ENCODE assay signal across 19 cellular contexts in the genomic region with DNA sequence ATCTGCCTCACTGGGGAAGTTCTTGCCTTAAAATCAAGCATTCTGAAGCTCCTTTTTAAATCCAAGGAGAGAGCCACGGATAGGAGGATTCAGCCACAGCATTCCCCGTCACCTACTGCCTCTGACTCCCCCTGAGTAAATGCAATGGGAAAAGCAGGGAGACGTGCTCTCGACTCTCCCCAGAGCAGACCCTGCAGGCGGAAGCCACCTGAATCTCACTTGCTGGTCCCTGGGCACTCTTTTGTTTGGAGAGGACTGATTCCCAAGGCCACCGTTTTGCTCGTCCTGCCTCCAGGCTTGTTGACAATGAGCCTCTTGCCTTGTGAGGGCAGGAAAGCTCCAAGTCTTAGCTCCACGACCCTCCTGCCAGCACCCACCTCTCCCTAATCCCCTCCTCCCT.
DNase-seq lines count a peak whose midpoint lies in the region; ATAC-seq, FAIRE-seq and TF ChIP-seq lines count a peak whose summit lies in the region.
"Had no signal": no experiment of that assay in that cellular context is flagged by ENCODE, and none has a peak within 500 bp of the region (broad histone marks: within the 10 kb centered on the region; RNA-seq: fewer than 3 reads in every experiment).

No MANE protein-coding gene starts in this region.

- H2BK120ac ChIP-seq in H1 (replicated peaks; ENCODE audit: low read depth, low read length) = no peak overlapping the region

- H3F3A ChIP-seq in GM23248 (ENCODE audit: insufficient read depth) = no peaks in the 10 kb centered on the region

- DNase-seq in ELF-1 (ENCODE audit: low read depth, low spot score) (peak; percentile 6), H7 (peak; percentile 55), H1 (ENCODE audit: low read depth in 1 of 2, low spot score in 2 of 2) (no peak), lower lobe of right lung (no peak), occipital lobe (lab: John Stamatoyannopoulos, UW) (no peak), GM23248 (no peak), foreskin fibroblast (no peak)
- DNase-seq: C1 segment of cervical spinal cord; Calu3; CD4-positive, alpha-beta memory T cell; COR-L47; DMS53; DMS79 treated with DMSO at 0.1 percent for 48 hours had no signal

- H2BK5ac ChIP-seq in H1 (ENCODE audit: low read depth, low read length) = no peak overlapping the region

- H3K4me3 ChIP-seq in H7 (ENCODE audit: insufficient read depth, low read depth, low read length) (no peak overlapping the region), H1 (ENCODE audit: extremely low read depth in 1 of 4, insufficient read depth in 2 of 4, low read depth in 3 of 4, low read length in 4 of 4) (no peak overlapping the region; a peak in 1 of 8 replicates), iPS-20b (ENCODE audit: low read length) (no peak overlapping the region), lower lobe of right lung (no peak overlapping the region), GM23248 (no peak overlapping the region), foreskin fibroblast (ENCODE audit: low read depth in 1 of 2, low read length in 2 of 2) (no peak overlapping the region)
- H3K4me3 ChIP-seq: GM23338 had no signal

- H3K4me1 ChIP-seq in H1 (replicated peaks in 1 of 4; ENCODE audit: control insufficient read depth in 3 of 4, insufficient read depth in 4 of 4, low read length in 3 of 4) (peaks cover 0 to 9% (median 3%) of the 10 kb centered on the region in 4 experiments; a peak in 3 of 7 replicates), iPS-20b (ENCODE audit: insufficient read depth, low read length) (no peaks in the 10 kb centered on the region; the same call in 1 of the 2 replicates), lower lobe of right lung (no peaks in the 10 kb centered on the region), GM23248 (ENCODE audit: insufficient read depth) (no peaks in the 10 kb centered on the region)

- TF ChIP-seq EP300 in H1 (IDR thresholded peaks at IDR 0.05; ENCODE audit: borderline replicate concordance in 1 of 2, low read depth in 2 of 2, low read length in 2 of 2) = no peak

- TF ChIP-seq RAD21 in H1 (IDR thresholded peaks at IDR 0.05 in 1 of 2, conservative IDR thresholded peaks at IDR 0.05 in 1 of 2; ENCODE audit: low read depth in 2 of 2, low read length in 2 of 2) = no peak

- TF ChIP-seq CTCF in H1 (IDR thresholded peaks at IDR 0.05; ENCODE audit: control extremely low read depth in 1 of 3, insufficient read depth in 1 of 3, low read depth in 1 of 3, low read length in 3 of 3) (no peak), lower lobe of right lung (IDR thresholded peaks at IDR 0.05) (no peak), foreskin fibroblast (IDR thresholded peaks at IDR 0.05; ENCODE audit: low read depth, low read length) (no peak)

- no peak overlapping the region for H4K8ac ChIP-seq in H1 (ENCODE audit: extremely low read depth, insufficient read depth, low read length)

- H4K91ac ChIP-seq in H1 (replicated peaks; ENCODE audit: insufficient read length, low read length) = no peak overlapping the region

- no peak overlapping the region for H3K18ac ChIP-seq in H1 (ENCODE audit: extremely low read depth, low read length)

- H3K36me3 ChIP-seq in H7 (replicated peaks; ENCODE audit: control insufficient read depth, insufficient read depth, low read length) = no peaks in the 10 kb centered on the region
- H3K36me3 ChIP-seq in H1 (ENCODE audit: control insufficient read depth in 2 of 4, insufficient read depth in 4 of 4, low read length in 3 of 4) = no peaks in the 10 kb centered on the region
- no peaks in the 10 kb centered on the region for H3K36me3 ChIP-seq in iPS-20b (ENCODE audit: insufficient read depth, low read depth, low read length)
- H3K36me3 ChIP-seq in lower lobe of right lung = no peaks in the 10 kb centered on the region
- H3K36me3 ChIP-seq in GM23248 (ENCODE audit: low read depth) = no peaks in the 10 kb centered on the region

- POLR2A ChIA-PET in H1 (lab: Charles Lee; ENCODE audit: partially characterized antibody) = no interaction called here

- WGBS in H1 (ENCODE audit: extremely low coverage in 1 of 2, insufficient coverage in 1 of 2, insufficient read length in 1 of 2, insufficient replicate concordance in 2 of 2, low coverage in 1 of 2, low lambda C conversion rate in 2 of 2, missing lambda C conversion rate in 1 of 2), 2 experiments = 46% methylated on average over 8 of the region's 8 CpGs; no CpG with 5 or more reads in 1 of the 2 experiments
- 9 to 11% methylated on average over 7 to 8 of the region's 8 CpGs for WGBS in GM23248 (ENCODE audit: low coverage in 1 of 2, low lambda C conversion rate in 2 of 2, missing lambda C conversion rate in 2 of 2), 2 experiments

- no peaks in the 10 kb centered on the region for H3K27me3 ChIP-seq in H7 (ENCODE audit: control insufficient read depth, insufficient read depth, low read length)
- no peaks in the 10 kb centered on the region for H3K27me3 ChIP-seq in H1 (replicated peaks in 1 of 4; ENCODE audit: control insufficient read depth in 3 of 4, extremely low read depth in 1 of 4, insufficient read depth in 3 of 4, low read length in 3 of 4)
- H3K27me3 ChIP-seq in iPS-20b (ENCODE audit: insufficient read depth, low read length) = no peaks in the 10 kb centered on the region
- H3K27me3 ChIP-seq in lower lobe of right lung (ENCODE audit: low read depth) = peaks cover 6% of the 10 kb centered on the region
- no peaks in the 10 kb centered on the region for H3K27me3 ChIP-seq in GM23248 (replicated peaks; ENCODE audit: insufficient read depth)

- no peak overlapping the region for H3K9ac ChIP-seq in H1 (replicated peaks in 1 of 4; ENCODE audit: extremely low read depth in 1 of 4, low read depth in 3 of 4, low read length in 3 of 4)
- peak overlapping the region; percentile 30 for H3K9ac ChIP-seq in iPS-20b (ENCODE audit: low read depth, low read length)
- H3K9ac ChIP-seq in GM23248 = no peak overlapping the region

- no peak overlapping the region for H3K14ac ChIP-seq in H1 (ENCODE audit: insufficient read length)

- peak; percentile 28 for FAIRE-seq in H1 (lab: Jason Lieb, UNC)
- FAIRE-seq: G401.6, GM12892, H54 had no signal

- peak overlapping the region; percentile 99 for H2AFZ ChIP-seq in H1 (ENCODE audit: low read length)
- H2AFZ ChIP-seq in GM23248 = no peak overlapping the region
- H2AFZ ChIP-seq: GM23338 had no signal

- H3K27ac ChIP-seq in H1 (ENCODE audit: low read depth, low read length) (no peak overlapping the region), iPS-20b (ENCODE audit: low read length) (no peak overlapping the region), lower lobe of right lung (no peak overlapping the region), GM23248 (no peak overlapping the region)

- no peak overlapping the region for H4K5ac ChIP-seq in H1 (ENCODE audit: insufficient read length, low read depth, low read length)

- no peak overlapping the region for H2BK15ac ChIP-seq in H1 (ENCODE audit: low read length)

- H3K79me2 ChIP-seq in H1 (ENCODE audit: control insufficient read depth in 1 of 2, insufficient read depth in 2 of 2, low read length in 2 of 2) (no peaks in the 10 kb centered on the region), GM23248 (ENCODE audit: insufficient read depth) (no peaks in the 10 kb centered on the region)

- in situ Hi-C loops in GM23248 (cut with MboI) = no loop called here

- peaks cover 0 to 5% of the 10 kb centered on the region in 2 experiments; a peak in 1 of 4 replicates for H3K9me3 ChIP-seq in H1 (ENCODE audit: insufficient read depth in 2 of 2, low read depth in 1 of 2, low read length in 1 of 2)
- no peaks in the 10 kb centered on the region for H3K9me3 ChIP-seq in iPS-20b (ENCODE audit: insufficient read depth, low read depth, low read length)
- H3K9me3 ChIP-seq in lower lobe of right lung = no peaks in the 10 kb centered on the region
- H3K9me3 ChIP-seq in GM23248 (ENCODE audit: low read depth) = no peaks in the 10 kb centered on the region

- no peaks in the 10 kb centered on the region for H3K23me2 ChIP-seq in H1 (ENCODE audit: low read depth, low read length)

- intact Hi-C loops in lower lobe of right lung (cut with DNase I) = no loop called here

- H3K4ac ChIP-seq in H1 (replicated peaks; ENCODE audit: insufficient read length, low read depth, low read length) = no peak overlapping the region

- peak overlapping the region in 1 of 2 experiments; percentile 17; a peak in 2 of 4 replicates for H3K4me2 ChIP-seq in H1 (ENCODE audit: insufficient read depth in 1 of 2, low read depth in 2 of 2, low read length in 2 of 2)
- no peak overlapping the region for H3K4me2 ChIP-seq in GM23248 (ENCODE audit: unreplicated experiment)
- H3K4me2 ChIP-seq: GM23338 had no signal

- no peaks in the 10 kb centered on the region for H3K9me2 ChIP-seq in GM23248 (ENCODE audit: insufficient read depth)

- H2BK12ac ChIP-seq in H1 (ENCODE audit: low read depth, low read length) = 0 out of 2 replicates have a peak overlapping the region, but pooled peaks have one; percentile 27

- CTCF ChIA-PET in H1 (lab: Charles Lee; ENCODE audit: partially characterized antibody) = interaction anchor here (0.5 to 1.9 kb wide), 6 partner anchors 9 to 147 kb away, joined by 3 to 8 read pairs (median 4); no protein-coding TSS in a partner anchor

- no peak overlapping the region for H2BK20ac ChIP-seq in H1 (ENCODE audit: low read length)

- no peak for TF ChIP-seq POLR2A in H1 (IDR thresholded peaks at IDR 0.05; ENCODE audit: control extremely low read depth in 1 of 2, low read depth in 2 of 2, low read length in 2 of 2)

- ATAC-seq in lower lobe of right lung = no peak
- ATAC-seq: GM23338, HCT116 had no signal

- no peaks in the 10 kb centered on the region for H3K79me1 ChIP-seq in H1 (ENCODE audit: low read depth, low read length)

- H4K20me1 ChIP-seq in H1 (replicated peaks in 1 of 2; ENCODE audit: control insufficient read depth in 1 of 2, insufficient read depth in 2 of 2, low read length in 2 of 2) (no peaks in the 10 kb centered on the region), GM23248 (ENCODE audit: insufficient read depth) (no peaks in the 10 kb centered on the region)

- no peak overlapping the region for H3K56ac ChIP-seq in H1 (replicated peaks; ENCODE audit: insufficient read length, low read depth, low read length)

- no peak overlapping the region for H2AK5ac ChIP-seq in H1 (ENCODE audit: low read depth, low read length)

- no peak overlapping the region for H3K23ac ChIP-seq in H1 (ENCODE audit: insufficient read length)

TF ChIP-seq in H1, 55 proteins besides CTCF, POLR2A, EP300 and RAD21:
- TF ChIP-seq EGR1 (IDR thresholded peaks at IDR 0.05; ENCODE audit: borderline replicate concordance, low read depth, low read length) (no peak), NRF1 (IDR thresholded peaks at IDR 0.05; ENCODE audit: low read depth, low read length) (no peak)
- TF ChIP-seq, protein P1, sequence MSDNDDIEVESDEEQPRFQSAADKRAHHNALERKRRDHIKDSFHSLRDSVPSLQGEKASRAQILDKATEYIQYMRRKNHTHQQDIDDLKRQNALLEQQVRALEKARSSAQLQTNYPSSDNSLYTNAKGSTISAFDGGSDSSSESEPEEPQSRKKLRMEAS (IDR thresholded peaks at IDR 0.05) = no peak
TF ChIP-seq in H1: peak in this region for 0.

Comparison
In these comparisons a context has a peak if more than half of its experiments do, and no peak if none do; other contexts are left out.
1. DNase-seq: peak in ELF-1 (single experiment) and H7 (single experiment); none in H1 (0 of 2), lower lobe of right lung (single experiment), occipital lobe (single experiment), GM23248 (single experiment) and foreskin fibroblast (0 of 2).